1 cellular context compared by ENCODE assay signal in the genomic region with DNA sequence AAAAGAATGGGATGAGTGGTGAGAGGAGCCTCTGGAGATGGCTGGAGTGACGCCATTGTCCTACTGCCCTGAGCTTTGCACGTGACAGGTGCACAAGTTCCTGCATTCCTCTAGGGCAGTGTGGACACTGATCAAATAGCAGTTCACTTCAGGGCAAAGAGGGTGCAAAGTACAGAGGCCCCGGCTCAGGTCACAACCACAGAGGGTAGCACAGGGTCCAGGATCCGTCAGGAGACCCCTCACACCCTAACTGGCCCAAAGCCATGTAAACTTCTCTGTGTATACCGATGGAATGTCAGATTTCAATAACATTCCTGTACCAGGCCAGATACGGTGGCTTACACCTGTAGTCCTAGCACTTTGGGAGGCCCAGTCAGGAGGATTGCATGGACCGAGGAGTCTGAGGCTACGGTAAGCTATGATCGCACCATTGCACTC.
TF ChIP-seq lines count a peak whose summit lies in the region.

No MANE protein-coding gene starts in this region.

TF ChIP-seq in HepG2, 621 proteins besides CTCF, POLR2A, EP300 and RAD21 (continued from another document and continues in another):
- TF ChIP-seq SIX1 (CRISPR knock-in tag; IDR thresholded peaks at IDR 0.05; ENCODE audit: borderline replicate concordance) (0 out of 2 replicates have a peak, but pooled peaks have one; percentile 44), ZNF792 (CRISPR knock-in tag; IDR thresholded peaks at IDR 0.05) (no peak; the same call in 1 of the 2 replicates), ONECUT2 (CRISPR knock-in tag; IDR thresholded peaks at IDR 0.05) (no peak), ZNF724P (CRISPR knock-in tag; IDR thresholded peaks at IDR 0.05; ENCODE audit: borderline replicate concordance) (0 out of 2 replicates have a peak, but pooled peaks have one; percentile 31), SMC3 (IDR thresholded peaks at IDR 0.05; ENCODE audit: low read length) (peak; percentile 12; the same call in 1 of the 2 replicates), NR2F2 (IDR thresholded peaks at IDR 0.05; ENCODE audit: borderline replicate concordance, low read depth) (peak; percentile 84), KAT8 (CRISPR knock-in tag; IDR thresholded peaks at IDR 0.05) (peak; percentile 79), ZSCAN22 (CRISPR knock-in tag; IDR thresholded peaks at IDR 0.05) (no peak), ZNF317 (CRISPR knock-in tag; IDR thresholded peaks at IDR 0.05) (0 out of 2 replicates have a peak, but pooled peaks have one; percentile 26), TRAFD1 (CRISPR knock-in tag; IDR thresholded peaks at IDR 0.05; ENCODE audit: borderline replicate concordance) (peak; percentile 52; the same call in 1 of the 2 replicates), CREB1 (IDR thresholded peaks at IDR 0.05) (peak; percentile 26; the same call in 1 of the 2 replicates), CREB1 (CRISPR knock-in tag; IDR thresholded peaks at IDR 0.05) (no peak), ZNF563 (CRISPR knock-in tag; IDR thresholded peaks at IDR 0.05) (0 out of 2 replicates have a peak, but pooled peaks have one; percentile 37), CBFB (CRISPR knock-in tag; IDR thresholded peaks at IDR 0.05) (0 out of 2 replicates have a peak, but pooled peaks have one; percentile 34), MTA1 (CRISPR knock-in tag; IDR thresholded peaks at IDR 0.05; ENCODE audit: borderline replicate concordance) (peak; percentile 74; the same call in 1 of the 2 replicates), ZMYM4 (CRISPR knock-in tag; IDR thresholded peaks at IDR 0.05) (peak; percentile 97), TIGD3 (CRISPR knock-in tag; IDR thresholded peaks at IDR 0.05; ENCODE audit: borderline replicate concordance) (no peak), MIER2 (CRISPR knock-in tag; IDR thresholded peaks at IDR 0.05) (0 out of 2 replicates have a peak, but pooled peaks have one; percentile 36), FOXP1 (IDR thresholded peaks at IDR 0.05) (no peak), FOXP1 (CRISPR knock-in tag; IDR thresholded peaks at IDR 0.05) (peak; percentile 37), ZNF552 (CRISPR knock-in tag; IDR thresholded peaks at IDR 0.05; ENCODE audit: borderline replicate concordance) (no peak), DPF2 (CRISPR knock-in tag; IDR thresholded peaks at IDR 0.05; ENCODE audit: borderline replicate concordance, low read depth) (peak; percentile 45; the same call in 1 of the 2 replicates), GABPB1 (CRISPR knock-in tag; IDR thresholded peaks at IDR 0.05) (no peak), SOX6 (IDR thresholded peaks at IDR 0.05) (no peak), SOX6 (CRISPR knock-in tag; IDR thresholded peaks at IDR 0.05) (peak; percentile 90), TARDBP (CRISPR knock-in tag; IDR thresholded peaks at IDR 0.05) (0 out of 2 replicates have a peak, but pooled peaks have one; percentile 67), NR2F6 (IDR thresholded peaks at IDR 0.05) (peak; percentile 84), NR2F6 (CRISPR knock-in tag; IDR thresholded peaks at IDR 0.05) (peak; percentile 88), ZFP1 (CRISPR knock-in tag; IDR thresholded peaks at IDR 0.05) (0 out of 2 replicates have a peak, but pooled peaks have one; percentile 60), ATF7 (IDR thresholded peaks at IDR 0.05) (peak; percentile 36; the same call in 1 of the 2 replicates), ATF7 (CRISPR knock-in tag; IDR thresholded peaks at IDR 0.05) (0 out of 2 replicates have a peak, but pooled peaks have one; percentile 51), SP5 (CRISPR knock-in tag; IDR thresholded peaks at IDR 0.05; ENCODE audit: borderline replicate concordance, low read depth) (0 out of 2 replicates have a peak, but pooled peaks have one; percentile 10), SKI (IDR thresholded peaks at IDR 0.05; ENCODE audit: partially characterized antibody) (peak; percentile 18), ZNF607 (CRISPR knock-in tag; IDR thresholded peaks at IDR 0.05; ENCODE audit: borderline replicate concordance) (peak; percentile 39; the same call in 1 of the 2 replicates), FOXC1 (CRISPR knock-in tag; IDR thresholded peaks at IDR 0.05; ENCODE audit: borderline replicate concordance) (peak; percentile 61; the same call in 1 of the 2 replicates), MED1 (CRISPR knock-in tag; IDR thresholded peaks at IDR 0.05) (peak; percentile 94), KLF6 (CRISPR knock-in tag; IDR thresholded peaks at IDR 0.05) (no peak), ZNF737 (CRISPR knock-in tag; IDR thresholded peaks at IDR 0.05; ENCODE audit: borderline replicate concordance) (no peak), SOX5 (CRISPR knock-in tag; IDR thresholded peaks at IDR 0.05; ENCODE audit: borderline replicate concordance) (peak; percentile 91), ADNP (CRISPR knock-in tag; IDR thresholded peaks at IDR 0.05) (peak; percentile 49; the same call in 1 of the 2 replicates), TGIF2 (CRISPR knock-in tag; IDR thresholded peaks at IDR 0.05) (peak; percentile 64; the same call in 1 of the 2 replicates), MEF2D (CRISPR knock-in tag; IDR thresholded peaks at IDR 0.05) (peak; percentile 59; the same call in 1 of the 2 replicates), ARNTL (CRISPR knock-in tag; IDR thresholded peaks at IDR 0.05) (peak; percentile 91), ELF1 (CRISPR knock-in tag; IDR thresholded peaks at IDR 0.05) (peak; percentile 62)
- TF ChIP-seq, protein P1, sequence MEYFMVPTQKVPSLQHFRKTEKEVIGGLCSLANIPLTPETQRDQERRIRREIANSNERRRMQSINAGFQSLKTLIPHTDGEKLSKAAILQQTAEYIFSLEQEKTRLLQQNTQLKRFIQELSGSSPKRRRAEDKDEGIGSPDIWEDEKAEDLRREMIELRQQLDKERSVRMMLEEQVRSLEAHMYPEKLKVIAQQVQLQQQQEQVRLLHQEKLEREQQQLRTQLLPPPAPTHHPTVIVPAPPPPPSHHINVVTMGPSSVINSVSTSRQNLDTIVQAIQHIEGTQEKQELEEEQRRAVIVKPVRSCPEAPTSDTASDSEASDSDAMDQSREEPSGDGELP (IDR thresholded peaks at IDR 0.05; ENCODE audit: borderline replicate concordance, low read depth), result 0 out of 2 replicates have a peak, but pooled peaks have one; percentile 24
- TF ChIP-seq, protein P2, sequence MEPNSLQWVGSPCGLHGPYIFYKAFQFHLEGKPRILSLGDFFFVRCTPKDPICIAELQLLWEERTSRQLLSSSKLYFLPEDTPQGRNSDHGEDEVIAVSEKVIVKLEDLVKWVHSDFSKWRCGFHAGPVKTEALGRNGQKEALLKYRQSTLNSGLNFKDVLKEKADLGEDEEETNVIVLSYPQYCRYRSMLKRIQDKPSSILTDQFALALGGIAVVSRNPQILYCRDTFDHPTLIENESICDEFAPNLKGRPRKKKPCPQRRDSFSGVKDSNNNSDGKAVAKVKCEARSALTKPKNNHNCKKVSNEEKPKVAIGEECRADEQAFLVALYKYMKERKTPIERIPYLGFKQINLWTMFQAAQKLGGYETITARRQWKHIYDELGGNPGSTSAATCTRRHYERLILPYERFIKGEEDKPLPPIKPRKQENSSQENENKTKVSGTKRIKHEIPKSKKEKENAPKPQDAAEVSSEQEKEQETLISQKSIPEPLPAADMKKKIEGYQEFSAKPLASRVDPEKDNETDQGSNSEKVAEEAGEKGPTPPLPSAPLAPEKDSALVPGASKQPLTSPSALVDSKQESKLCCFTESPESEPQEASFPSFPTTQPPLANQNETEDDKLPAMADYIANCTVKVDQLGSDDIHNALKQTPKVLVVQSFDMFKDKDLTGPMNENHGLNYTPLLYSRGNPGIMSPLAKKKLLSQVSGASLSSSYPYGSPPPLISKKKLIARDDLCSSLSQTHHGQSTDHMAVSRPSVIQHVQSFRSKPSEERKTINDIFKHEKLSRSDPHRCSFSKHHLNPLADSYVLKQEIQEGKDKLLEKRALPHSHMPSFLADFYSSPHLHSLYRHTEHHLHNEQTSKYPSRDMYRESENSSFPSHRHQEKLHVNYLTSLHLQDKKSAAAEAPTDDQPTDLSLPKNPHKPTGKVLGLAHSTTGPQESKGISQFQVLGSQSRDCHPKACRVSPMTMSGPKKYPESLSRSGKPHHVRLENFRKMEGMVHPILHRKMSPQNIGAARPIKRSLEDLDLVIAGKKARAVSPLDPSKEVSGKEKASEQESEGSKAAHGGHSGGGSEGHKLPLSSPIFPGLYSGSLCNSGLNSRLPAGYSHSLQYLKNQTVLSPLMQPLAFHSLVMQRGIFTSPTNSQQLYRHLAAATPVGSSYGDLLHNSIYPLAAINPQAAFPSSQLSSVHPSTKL (CRISPR knock-in tag; IDR thresholded peaks at IDR 0.05), result peak; percentile 91
- TF ChIP-seq, protein P3, sequence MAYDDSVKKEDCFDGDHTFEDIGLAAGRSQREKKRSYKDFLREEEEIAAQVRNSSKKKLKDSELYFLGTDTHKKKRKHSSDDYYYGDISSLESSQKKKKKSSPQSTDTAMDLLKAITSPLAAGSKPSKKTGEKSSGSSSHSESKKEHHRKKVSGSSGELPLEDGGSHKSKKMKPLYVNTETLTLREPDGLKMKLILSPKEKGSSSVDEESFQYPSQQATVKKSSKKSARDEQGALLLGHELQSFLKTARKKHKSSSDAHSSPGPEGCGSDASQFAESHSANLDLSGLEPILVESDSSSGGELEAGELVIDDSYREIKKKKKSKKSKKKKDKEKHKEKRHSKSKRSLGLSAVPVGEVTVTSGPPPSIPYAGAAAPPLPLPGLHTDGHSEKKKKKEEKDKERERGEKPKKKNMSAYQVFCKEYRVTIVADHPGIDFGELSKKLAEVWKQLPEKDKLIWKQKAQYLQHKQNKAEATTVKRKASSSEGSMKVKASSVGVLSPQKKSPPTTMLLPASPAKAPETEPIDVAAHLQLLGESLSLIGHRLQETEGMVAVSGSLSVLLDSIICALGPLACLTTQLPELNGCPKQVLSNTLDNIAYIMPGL (CRISPR knock-in tag; IDR thresholded peaks at IDR 0.05; ENCODE audit: borderline replicate concordance in 1 of 2, low read depth in 1 of 2), result no peak
- TF ChIP-seq, protein P4, sequence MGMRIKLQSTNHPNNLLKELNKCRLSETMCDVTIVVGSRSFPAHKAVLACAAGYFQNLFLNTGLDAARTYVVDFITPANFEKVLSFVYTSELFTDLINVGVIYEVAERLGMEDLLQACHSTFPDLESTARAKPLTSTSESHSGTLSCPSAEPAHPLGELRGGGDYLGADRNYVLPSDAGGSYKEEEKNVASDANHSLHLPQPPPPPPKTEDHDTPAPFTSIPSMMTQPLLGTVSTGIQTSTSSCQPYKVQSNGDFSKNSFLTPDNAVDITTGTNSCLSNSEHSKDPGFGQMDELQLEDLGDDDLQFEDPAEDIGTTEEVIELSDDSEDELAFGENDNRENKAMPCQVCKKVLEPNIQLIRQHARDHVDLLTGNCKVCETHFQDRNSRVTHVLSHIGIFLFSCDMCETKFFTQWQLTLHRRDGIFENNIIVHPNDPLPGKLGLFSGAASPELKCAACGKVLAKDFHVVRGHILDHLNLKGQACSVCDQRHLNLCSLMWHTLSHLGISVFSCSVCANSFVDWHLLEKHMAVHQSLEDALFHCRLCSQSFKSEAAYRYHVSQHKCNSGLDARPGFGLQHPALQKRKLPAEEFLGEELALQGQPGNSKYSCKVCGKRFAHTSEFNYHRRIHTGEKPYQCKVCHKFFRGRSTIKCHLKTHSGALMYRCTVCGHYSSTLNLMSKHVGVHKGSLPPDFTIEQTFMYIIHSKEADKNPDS (CRISPR knock-in tag; IDR thresholded peaks at IDR 0.05), result 0 out of 2 replicates have a peak, but pooled peaks have one; percentile 16
- TF ChIP-seq, protein P5, sequence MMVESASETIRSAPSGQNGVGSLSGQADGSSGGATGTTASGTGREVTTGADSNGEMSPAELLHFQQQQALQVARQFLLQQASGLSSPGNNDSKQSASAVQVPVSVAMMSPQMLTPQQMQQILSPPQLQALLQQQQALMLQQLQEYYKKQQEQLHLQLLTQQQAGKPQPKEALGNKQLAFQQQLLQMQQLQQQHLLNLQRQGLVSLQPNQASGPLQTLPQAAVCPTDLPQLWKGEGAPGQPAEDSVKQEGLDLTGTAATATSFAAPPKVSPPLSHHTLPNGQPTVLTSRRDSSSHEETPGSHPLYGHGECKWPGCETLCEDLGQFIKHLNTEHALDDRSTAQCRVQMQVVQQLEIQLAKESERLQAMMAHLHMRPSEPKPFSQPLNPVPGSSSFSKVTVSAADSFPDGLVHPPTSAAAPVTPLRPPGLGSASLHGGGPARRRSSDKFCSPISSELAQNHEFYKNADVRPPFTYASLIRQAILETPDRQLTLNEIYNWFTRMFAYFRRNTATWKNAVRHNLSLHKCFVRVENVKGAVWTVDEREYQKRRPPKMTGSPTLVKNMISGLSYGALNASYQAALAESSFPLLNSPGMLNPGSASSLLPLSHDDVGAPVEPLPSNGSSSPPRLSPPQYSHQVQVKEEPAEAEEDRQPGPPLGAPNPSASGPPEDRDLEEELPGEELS (CRISPR knock-in tag; IDR thresholded peaks at IDR 0.05), result peak; percentile 40; the same call in 1 of the 2 replicates
- TF ChIP-seq, protein P6, sequence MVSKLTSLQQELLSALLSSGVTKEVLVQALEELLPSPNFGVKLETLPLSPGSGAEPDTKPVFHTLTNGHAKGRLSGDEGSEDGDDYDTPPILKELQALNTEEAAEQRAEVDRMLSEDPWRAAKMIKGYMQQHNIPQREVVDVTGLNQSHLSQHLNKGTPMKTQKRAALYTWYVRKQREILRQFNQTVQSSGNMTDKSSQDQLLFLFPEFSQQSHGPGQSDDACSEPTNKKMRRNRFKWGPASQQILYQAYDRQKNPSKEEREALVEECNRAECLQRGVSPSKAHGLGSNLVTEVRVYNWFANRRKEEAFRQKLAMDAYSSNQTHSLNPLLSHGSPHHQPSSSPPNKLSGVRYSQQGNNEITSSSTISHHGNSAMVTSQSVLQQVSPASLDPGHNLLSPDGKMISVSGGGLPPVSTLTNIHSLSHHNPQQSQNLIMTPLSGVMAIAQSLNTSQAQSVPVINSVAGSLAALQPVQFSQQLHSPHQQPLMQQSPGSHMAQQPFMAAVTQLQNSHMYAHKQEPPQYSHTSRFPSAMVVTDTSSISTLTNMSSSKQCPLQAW (CRISPR knock-in tag; IDR thresholded peaks at IDR 0.05), result peak; percentile 60; the same call in 1 of the 2 replicates
